Comparison of ENCODE assay signal across 8 cellular contexts in the genomic region with DNA sequence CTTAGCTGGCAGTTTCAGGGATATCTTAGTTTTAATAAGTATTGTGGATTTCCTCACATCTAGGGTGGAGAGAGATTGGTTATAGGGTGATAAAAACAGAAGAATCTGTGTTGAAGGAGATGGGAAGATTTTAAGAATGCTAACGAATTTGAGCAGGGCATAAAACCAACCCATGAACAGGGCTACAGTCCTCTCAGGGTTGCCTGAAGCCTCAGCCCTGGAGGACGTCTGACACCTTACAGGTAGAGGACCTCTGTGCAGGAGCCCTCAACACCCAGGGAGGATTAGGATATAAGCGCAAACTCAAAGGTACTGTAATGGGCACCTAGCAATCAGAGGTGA. TPM values are rescaled to one million over a fixed set of nuclear protein-coding genes. Genes with fewer than 3 reads are reported as not detected.
DNase-seq lines count a peak whose midpoint lies in the region; ATAC-seq and TF ChIP-seq lines count a peak whose summit lies in the region.

No MANE protein-coding gene starts in this region.

- no peaks in the 10 kb centered on the region for H3K36me3 ChIP-seq in prostate gland

- intact Hi-C loops in prostate gland (cut with DNase I) = loop anchor here (2.0 to 10.0 kb wide), 2 partner anchors 44 to 138 kb away; no protein-coding TSS in a partner anchor

- DNase-seq in epithelial cell of prostate (ENCODE audit: low read depth, low spot score) (peak; percentile 1), prostate gland (ENCODE audit: low spot score) (no peak), hypothalamus (lab: John Stamatoyannopoulos, UW) (no peak)
- DNase-seq in stimulated activated naive CD4-positive, alpha-beta T cell treated with Interleukin-2 at 50 U/mL for 16 hours (lab: John Stamatoyannopoulos, UW) = no peak

- WGBS in prostate gland = 4% methylated on average over 3 of the region's 3 CpGs

- H3K27ac ChIP-seq in epithelial cell of prostate (no peak overlapping the region), prostate gland (no peak overlapping the region)

- TF ChIP-seq CTCF in prostate gland (IDR thresholded peaks at IDR 0.05) = no peak

- H3K4me3 ChIP-seq in prostate gland = peak overlapping the region; percentile 74 to 78

- H3K9me3 ChIP-seq in prostate gland = no peaks in the 10 kb centered on the region

- no peak for TF ChIP-seq POLR2A in prostate gland (IDR thresholded peaks at IDR 0.05)

- H3K4me1 ChIP-seq in prostate gland (replicated peaks) = no peaks in the 10 kb centered on the region

- no peaks in the 10 kb centered on the region for H3K27me3 ChIP-seq in prostate gland (replicated peaks; ENCODE audit: insufficient read depth)

- ATAC-seq in GM21447 (IDR thresholded peaks at IDR 0.05; ENCODE audit: unreplicated experiment) (peak; percentile 22), HG03571 (IDR thresholded peaks at IDR 0.05; ENCODE audit: unreplicated experiment) (peak; percentile 13), GM19397 (IDR thresholded peaks at IDR 0.05; ENCODE audit: unreplicated experiment) (no peak), HG03097 (IDR thresholded peaks at IDR 0.05; ENCODE audit: low FRiP score, unreplicated experiment) (no peak)

RNA-seq across cellular contexts. Expression of gene WASF3, which starts 0.5 kb away (rescaled TPM):
- total RNA-seq in prostate gland = 10 to 100 TPM; 10.3 to 23.0 TPM

Comparison
In these comparisons a context has a peak if more than half of its experiments do, and no peak if none do; other contexts are left out.
1. ATAC-seq: peak in GM21447 (single experiment) and HG03571 (single experiment); none in GM19397 (single experiment) and HG03097 (single experiment).